Comparison of ENCODE assay signal across 12 cellular contexts in the genomic region with DNA sequence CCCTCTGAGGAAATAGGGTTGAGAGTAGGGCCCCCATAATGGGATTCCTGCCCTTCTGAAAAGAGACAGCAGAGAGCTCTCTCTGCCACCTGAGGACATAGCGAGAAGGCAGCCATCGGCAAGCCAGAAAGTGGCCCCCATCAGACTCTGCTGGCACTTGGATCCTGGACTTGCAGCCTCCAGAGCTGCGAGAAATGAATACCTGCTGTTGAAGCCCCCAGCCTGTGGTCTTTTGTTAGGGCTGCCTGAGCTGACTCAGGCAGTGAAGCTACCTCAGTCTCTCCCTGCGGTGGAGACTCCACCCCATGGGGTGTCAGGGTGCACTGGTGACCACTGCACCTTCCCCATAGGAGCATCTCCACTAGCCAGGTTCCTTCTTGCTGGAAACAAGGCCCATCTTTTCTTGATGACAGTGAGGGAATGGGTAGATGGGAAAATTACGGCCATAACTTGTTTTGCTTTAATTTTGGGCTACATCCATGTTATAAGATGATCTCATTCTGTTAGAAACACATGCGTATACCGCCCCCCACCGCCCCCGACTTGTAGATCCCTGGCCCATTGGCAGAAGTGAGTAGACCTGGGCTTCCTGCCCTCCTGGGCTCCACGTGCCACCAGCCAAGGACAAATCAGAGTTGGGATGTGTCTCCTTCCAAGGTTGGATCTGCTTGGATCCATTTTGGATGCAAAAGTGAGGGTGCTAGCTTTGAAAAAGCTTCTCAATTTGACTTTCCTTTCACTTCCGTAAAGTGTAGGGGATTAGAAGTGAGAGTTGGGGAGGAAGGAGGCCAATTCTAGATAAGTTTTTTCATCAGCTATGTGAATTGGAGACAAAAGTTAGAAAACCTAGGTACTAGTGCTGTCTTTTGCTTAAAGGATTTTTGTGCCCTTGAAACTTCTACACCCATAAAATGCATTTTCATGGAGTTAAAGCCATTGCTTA. TPM values are rescaled to one million over a fixed set of nuclear protein-coding genes. Genes with fewer than 3 reads are reported as not detected.
A peak's percentile ranks its signal among the peaks of the same experiment; 100 is the strongest.
DNase-seq lines count a peak whose midpoint lies in the region; ATAC-seq and TF ChIP-seq lines count a peak whose summit lies in the region.
"Had no signal": no experiment of that assay in that cellular context is flagged by ENCODE, and none has a peak within 500 bp of the region (broad histone marks: within the 10 kb centered on the region; RNA-seq: fewer than 3 reads in every experiment).

No MANE protein-coding gene starts in this region.

- peak; percentile 52 for DNase-seq in activated T-helper 2 cell treated with anti-CD3 and anti-CD28 coated beads, Interferon-gamma antibody, Interleukin-2, Interleukin-4, amounts not matched to agents 10 μg/mL and 5 μg/mL and 100 μg/mL, durations not matched to agents 14 hours and 24 hours and 36 hours (ENCODE audit: low spot score)
- DNase-seq in naive thymus-derived CD4-positive, alpha-beta T cell, result peak in 3 of 9 donors; percentile 6 to 55 (median 53)
- DNase-seq in glutamatergic neuron, result no peak
- no peak for DNase-seq in AG20443 (ENCODE audit: low spot score)
- no peak for DNase-seq in germinal center (ENCODE audit: low spot score)
- no peak for DNase-seq in NCI-H82 treated with DMSO at 0.1 percent for 48 hours (lab: John Stamatoyannopoulos, UW; ENCODE audit: unreplicated experiment)
- DNase-seq: activated gamma-delta T cell, GDM1, NCI-H2081 treated with DMSO at 0.1 percent for 48 hours had no signal

- H3K9me3 Mint-ChIP-seq in activated T-helper 2 cell treated with anti-CD3 and anti-CD28 coated beads, Interferon-gamma antibody, Interleukin-2, Interleukin-4, amounts not matched to agents 10 μg/mL and 5 μg/mL and 100 μg/mL, durations not matched to agents 14 hours and 24 hours and 36 hours, result no peaks in the 10 kb centered on the region
- H3K9me3 Mint-ChIP-seq in naive thymus-derived CD4-positive, alpha-beta T cell, result no peaks in the 10 kb centered on the region
- peaks cover 6% of the 10 kb centered on the region for H3K9me3 Mint-ChIP-seq in glutamatergic neuron (ENCODE audit: unreplicated experiment)

- peaks cover 48% of the 10 kb centered on the region for H3K4me1 ChIP-seq in DOHH2 (ENCODE audit: control insufficient read depth, low read length)
- H3K4me1 ChIP-seq in Loucy (ENCODE audit: insufficient read depth, low read length, poor library complexity, severe bottlenecking), result peaks cover 80% of the 10 kb centered on the region
- peaks cover 93 to 98% of the 10 kb centered on the region in 2 donors for H3K4me1 ChIP-seq in naive thymus-derived CD4-positive, alpha-beta T cell (ENCODE audit: control insufficient read depth in 2 of 2, insufficient read depth in 2 of 2, low read length in 2 of 2)

- H3K9me3 ChIP-seq in DOHH2 (ENCODE audit: control insufficient read depth, insufficient read depth, low read length), result no peaks in the 10 kb centered on the region
- no peaks in the 10 kb centered on the region for H3K9me3 ChIP-seq in Loucy (ENCODE audit: insufficient read depth, low read depth, low read length)
- no peaks in the 10 kb centered on the region for H3K9me3 ChIP-seq in naive thymus-derived CD4-positive, alpha-beta T cell (ENCODE audit: control insufficient read depth in 2 of 3, low read length in 3 of 3)

- CTCF ChIA-PET in naive thymus-derived CD4-positive, alpha-beta T cell (lab: Charles Lee), result interaction anchor here (0.7 to 1.2 kb wide), 6 partner anchors 10 to 575 kb away, joined by 3 to 5 read pairs (median 4); no protein-coding TSS in a partner anchor

- no peak overlapping the region for H2AFZ ChIP-seq in Loucy (ENCODE audit: low read length)

- H3K4me1 Mint-ChIP-seq in activated T-helper 2 cell treated with anti-CD3 and anti-CD28 coated beads, Interferon-gamma antibody, Interleukin-2, Interleukin-4, amounts not matched to agents 10 μg/mL and 5 μg/mL and 100 μg/mL, durations not matched to agents 14 hours and 24 hours and 36 hours (ENCODE audit: low read depth), result peaks cover 90% of the 10 kb centered on the region
- peaks cover 56 to 100% (median 96%) of the 10 kb centered on the region in 7 donors for H3K4me1 Mint-ChIP-seq in naive thymus-derived CD4-positive, alpha-beta T cell
- peaks cover 25% of the 10 kb centered on the region for H3K4me1 Mint-ChIP-seq in glutamatergic neuron (ENCODE audit: low read depth, unreplicated experiment)

- H4K20me1 ChIP-seq in DOHH2 (ENCODE audit: control insufficient read depth, insufficient read depth, low read depth, low read length) (no peaks in the 10 kb centered on the region), Loucy (ENCODE audit: insufficient read depth, low read length, poor library complexity, severe bottlenecking) (no peaks in the 10 kb centered on the region)

- H3K4me2 ChIP-seq in DOHH2 (ENCODE audit: low read length) (peak overlapping the region; percentile 42), Loucy (ENCODE audit: low read depth, low read length, poor library complexity, severe bottlenecking) (peak overlapping the region; percentile 68)

- ATAC-seq in naive thymus-derived CD4-positive, alpha-beta T cell, result no peak
- ATAC-seq: SK-N-SH treated with all-trans-retinoic acid at 6 μM for 48 hours had no signal

- intact Hi-C loops in activated T-helper 2 cell treated with anti-CD3 and anti-CD28 coated beads, Interferon-gamma antibody, Interleukin-2, Interleukin-4, amounts not matched to agents 10 μg/mL and 5 μg/mL and 100 μg/mL, durations not matched to agents 14 hours and 24 hours and 36 hours (cut with micrococcal nuclease), result loop anchor here (2.0 to 10.0 kb wide), 2 partner anchors 15 to 213 kb away; no protein-coding TSS in a partner anchor
- intact Hi-C loops in naive thymus-derived CD4-positive, alpha-beta T cell (cut with micrococcal nuclease), result loop anchor here (1.0 to 5.0 kb wide), 2 partner anchors 165 to 211 kb away; no protein-coding TSS in a partner anchor

- peak overlapping the region; percentile 86 for H3K27ac Mint-ChIP-seq in activated T-helper 2 cell treated with anti-CD3 and anti-CD28 coated beads, Interferon-gamma antibody, Interleukin-2, Interleukin-4, amounts not matched to agents 10 μg/mL and 5 μg/mL and 100 μg/mL, durations not matched to agents 14 hours and 24 hours and 36 hours
- H3K27ac Mint-ChIP-seq in naive thymus-derived CD4-positive, alpha-beta T cell, result peak overlapping the region; percentile 69 to 99 (median 92)
- no peak overlapping the region for H3K27ac Mint-ChIP-seq in glutamatergic neuron (ENCODE audit: unreplicated experiment)

- H3K9me2 ChIP-seq in DOHH2 (replicated peaks; ENCODE audit: control insufficient read depth, low read length) (no peaks in the 10 kb centered on the region), Loucy (replicated peaks; ENCODE audit: low read depth, low read length) (no peaks in the 10 kb centered on the region)

- TF ChIP-seq CTCF in DOHH2 (IDR thresholded peaks at IDR 0.05; ENCODE audit: low read depth, low read length, poor library complexity, severe bottlenecking) (peak; percentile 53), Loucy (conservative IDR thresholded peaks at IDR 0.05; ENCODE audit: low read length) (peak; percentile 51), glutamatergic neuron (IDR thresholded peaks at IDR 0.05; ENCODE audit: partially characterized antibody, unreplicated experiment) (no peak)

- peak overlapping the region; percentile 64 for H3K9ac ChIP-seq in Loucy (ENCODE audit: low read depth, low read length, poor library complexity, severe bottlenecking)

- POLR2A ChIA-PET in naive thymus-derived CD4-positive, alpha-beta T cell (lab: Charles Lee), result interaction anchor here (1.2 to 1.3 kb wide), 3 partner anchors 9 to 14 kb away, joined by 3 to 4 read pairs (median 4); no protein-coding TSS in a partner anchor

- H3K27me3 ChIP-seq in DOHH2 (ENCODE audit: control insufficient read depth, low read length) (no peaks in the 10 kb centered on the region), Loucy (ENCODE audit: insufficient read depth, low read length, poor library complexity, severe bottlenecking) (no peaks in the 10 kb centered on the region)
- no peaks in the 10 kb centered on the region for H3K27me3 ChIP-seq in naive thymus-derived CD4-positive, alpha-beta T cell (ENCODE audit: control insufficient read depth in 2 of 2, insufficient read depth in 2 of 2, low read length in 2 of 2)

- H3K4me3 Mint-ChIP-seq in activated T-helper 2 cell treated with anti-CD3 and anti-CD28 coated beads, Interferon-gamma antibody, Interleukin-2, Interleukin-4, amounts not matched to agents 10 μg/mL and 5 μg/mL and 100 μg/mL, durations not matched to agents 14 hours and 24 hours and 36 hours (ENCODE audit: low read depth), result peak overlapping the region; percentile 15
- H3K4me3 Mint-ChIP-seq in naive thymus-derived CD4-positive, alpha-beta T cell, result peak overlapping the region; percentile 54 to 89 (median 69)
- no peak overlapping the region for H3K4me3 Mint-ChIP-seq in glutamatergic neuron (ENCODE audit: unreplicated experiment)

- H3K27ac ChIP-seq in DOHH2 (ENCODE audit: low read depth, low read length), result peak overlapping the region; percentile 28; the same call in 1 of the 2 replicates
- peak overlapping the region; percentile 52 for H3K27ac ChIP-seq in naive thymus-derived CD4-positive, alpha-beta T cell (ENCODE audit: low read depth, low read length)

- H3K36me3 Mint-ChIP-seq in activated T-helper 2 cell treated with anti-CD3 and anti-CD28 coated beads, Interferon-gamma antibody, Interleukin-2, Interleukin-4, amounts not matched to agents 10 μg/mL and 5 μg/mL and 100 μg/mL, durations not matched to agents 14 hours and 24 hours and 36 hours (ENCODE audit: low read depth), result peaks cover 41% of the 10 kb centered on the region
- peaks cover 0 to 20% (median 6%) of the 10 kb centered on the region in 5 donors for H3K36me3 Mint-ChIP-seq in naive thymus-derived CD4-positive, alpha-beta T cell
- H3K36me3 Mint-ChIP-seq in glutamatergic neuron (ENCODE audit: unreplicated experiment), result no peaks in the 10 kb centered on the region

- H3K79me2 ChIP-seq in DOHH2 (ENCODE audit: control insufficient read depth, low read length) (peaks cover 43% of the 10 kb centered on the region), Loucy (ENCODE audit: insufficient read depth, low read length) (peaks cover 85% of the 10 kb centered on the region)

- no peaks in the 10 kb centered on the region for H3K36me3 ChIP-seq in DOHH2 (ENCODE audit: control insufficient read depth, low read length)
- H3K36me3 ChIP-seq in Loucy (ENCODE audit: insufficient read depth, low read length), result no peaks in the 10 kb centered on the region
- H3K36me3 ChIP-seq in naive thymus-derived CD4-positive, alpha-beta T cell (ENCODE audit: control insufficient read depth in 2 of 3, insufficient read depth in 3 of 3, low read length in 3 of 3), result no peaks in the 10 kb centered on the region

- H3K27me3 Mint-ChIP-seq in activated T-helper 2 cell treated with anti-CD3 and anti-CD28 coated beads, Interferon-gamma antibody, Interleukin-2, Interleukin-4, amounts not matched to agents 10 μg/mL and 5 μg/mL and 100 μg/mL, durations not matched to agents 14 hours and 24 hours and 36 hours (ENCODE audit: low read depth), result no peaks in the 10 kb centered on the region
- no peaks in the 10 kb centered on the region for H3K27me3 Mint-ChIP-seq in naive thymus-derived CD4-positive, alpha-beta T cell
- H3K27me3 Mint-ChIP-seq in glutamatergic neuron (ENCODE audit: unreplicated experiment), result peaks cover 3% of the 10 kb centered on the region

- H3F3A ChIP-seq in DOHH2 (ENCODE audit: control insufficient read depth, insufficient read depth) (no peaks in the 10 kb centered on the region), Loucy (ENCODE audit: low read depth) (peaks cover 4% of the 10 kb centered on the region; the same call in 1 of the 2 replicates)

- H3K4me3 ChIP-seq in DOHH2 (ENCODE audit: low read length) (peak overlapping the region; percentile 17), Loucy (ENCODE audit: low read length, poor library complexity, severe bottlenecking) (peak overlapping the region; percentile 39)
- peak overlapping the region; percentile 17 for H3K4me3 ChIP-seq in naive thymus-derived CD4-positive, alpha-beta T cell (ENCODE audit: low read length)

RNA-seq across cellular contexts. Expression of a gene that starts 42.9 kb away (rescaled TPM):
- total RNA-seq in activated T-helper 2 cell treated with anti-CD3 and anti-CD28 coated beads, Interferon-gamma antibody, Interleukin-2, Interleukin-4, amounts not matched to agents 10 μg/mL and 5 μg/mL and 100 μg/mL, durations not matched to agents 14 hours and 24 hours and 36 hours, result 72.4 and 73.9 TPM in 2 replicates
- 100 to 1,000 TPM in 4 of 5 experiments, 10 to 100 TPM in 1; 75.3 to 134 (median 109) TPM for total RNA-seq in naive thymus-derived CD4-positive, alpha-beta T cell
- polyA plus RNA-seq in naive thymus-derived CD4-positive, alpha-beta T cell, result 10 to 100 TPM; 30.8 to 73.0 TPM
- total RNA-seq in glutamatergic neuron (ENCODE audit: unreplicated experiment), result 82.4 TPM
